Comparison of ENCODE assay signal across 31 cellular contexts in genomic region chr18:73556904-73557303, GRCh38.
"Had no signal": no experiment of that assay in that cellular context is flagged by ENCODE, and none has a peak within 500 bp of the region (broad histone marks: within the 10 kb centered on the region; RNA-seq: fewer than 3 reads in every experiment).

No MANE protein-coding gene starts in this region.

- H3K9me3 Mint-ChIP-seq: activated CD4-positive, alpha-beta T cell treated with anti-CD3 and anti-CD28 coated beads, Interleukin-2, amount 10 ng/mL, durations not matched to agents 7 days and 5 days had no signal

- H3K4me3 ChIP-seq: ascending aorta, body of pancreas, SK-N-MC had no signal

- ATAC-seq: activated naive CD4-positive, alpha-beta T cell treated with anti-CD3 and anti-CD28 coated beads, Interleukin-2, amount 50 U/mL, for 72 hours; activated naive CD8-positive, alpha-beta T cell treated with anti-CD3 and anti-CD28 coated beads, Interleukin-2, amount 50 U/mL, for 24 hours; body of pancreas; PC-3 had no signal

- H3K4me1 ChIP-seq: ascending aorta, body of pancreas had no signal

- H3K36me3 ChIP-seq: ascending aorta had no signal

- FAIRE-seq: TTC549 had no signal

- H3K4me3 Mint-ChIP-seq: activated CD4-positive, alpha-beta memory T cell treated with anti-CD3 and anti-CD28 coated beads for 36 hours; activated CD4-positive, alpha-beta T cell treated with anti-CD3 and anti-CD28 coated beads, Interleukin-2, amount 10 ng/mL, durations not matched to agents 7 days and 5 days; activated naive CD8-positive, alpha-beta T cell treated with anti-CD3 and anti-CD28 coated beads, Interleukin-2, amount 50 U/mL, for 24 hours; activated T-cell treated with anti-CD3 and anti-CD28 coated beads, Interleukin-2, amount 50 U/mL, for 4 hours; central memory CD8-positive, alpha-beta T cell; T-cell had no signal

- H3K27ac ChIP-seq: ascending aorta, body of pancreas, SK-N-MC had no signal

- DNase-seq: activated CD4-positive, alpha-beta memory T cell treated with anti-CD3 and anti-CD28 coated beads for 36 hours; activated CD4-positive, alpha-beta T cell treated with anti-CD3 and anti-CD28 coated beads, Interleukin-2, amount 10 ng/mL, durations not matched to agents 7 days and 5 days; activated CD4-positive, CD25-positive, alpha-beta regulatory T cell; activated CD8-positive, alpha-beta memory T cell treated with anti-CD3 and anti-CD28 coated beads for 24 hours; activated effector memory CD4-positive, alpha-beta T cell treated with anti-CD3 and anti-CD28 coated beads, Interleukin-2, amount 50 U/mL, for 16 hours; activated naive CD4-positive, alpha-beta T cell treated with Interleukin-2 at 50 U/mL for 16 hours; activated naive CD8-positive, alpha-beta T cell treated with anti-CD3 and anti-CD28 coated beads, Interleukin-2, amount 50 U/mL, for 24 hours; activated T-cell treated with anti-CD3 and anti-CD28 coated beads, Interleukin-2, amount 50 U/mL, for 4 hours; amniotic stem cell; body of pancreas; IMR-90; KBM-7; NCI-H1092 treated with DMSO at 0.1 percent for 48 hours; NCI-H1417 treated with DMSO at 0.1 percent for 48 hours; NCI-H187; NCI-H2081 treated with DMSO at 0.1 percent for 48 hours; NCI-H2171 treated with DMSO at 0.1 percent for 48 hours; NCI-H345; NCI-H510A treated with DMSO at 0.1 percent for 48 hours; NCI-H69; NK-92 treated with Interleukin-12 subunit alpha and Interleukin-12 subunit beta, amount 100 ng/mL, for 24 hours; PC-3; SIG-M5; T-cell; T-helper 2 cell; T1000 had no signal

- H3K27me3 Mint-ChIP-seq: activated CD4-positive, alpha-beta memory T cell treated with anti-CD3 and anti-CD28 coated beads for 36 hours; activated CD4-positive, alpha-beta T cell treated with anti-CD3 and anti-CD28 coated beads, Interleukin-2, amount 10 ng/mL, durations not matched to agents 7 days and 5 days; activated naive CD8-positive, alpha-beta T cell treated with anti-CD3 and anti-CD28 coated beads, Interleukin-2, amount 50 U/mL, for 24 hours; central memory CD8-positive, alpha-beta T cell; T-cell had no signal

- H3K27me3 ChIP-seq: ascending aorta, body of pancreas had no signal

- H3K9me3 ChIP-seq: ascending aorta, body of pancreas had no signal

- H3K36me3 Mint-ChIP-seq: activated CD4-positive, alpha-beta memory T cell treated with anti-CD3 and anti-CD28 coated beads for 36 hours; activated naive CD4-positive, alpha-beta T cell treated with anti-CD3 and anti-CD28 coated beads, Interleukin-2, amount 50 U/mL, for 72 hours; T-cell had no signal

- H3K27ac Mint-ChIP-seq: activated CD4-positive, alpha-beta memory T cell treated with anti-CD3 and anti-CD28 coated beads for 36 hours; activated CD4-positive, alpha-beta T cell treated with anti-CD3 and anti-CD28 coated beads, Interleukin-2, amount 10 ng/mL, durations not matched to agents 7 days and 5 days; activated naive CD4-positive, alpha-beta T cell treated with anti-CD3 and anti-CD28 coated beads, Interleukin-2, amount 50 U/mL, for 72 hours; activated naive CD8-positive, alpha-beta T cell treated with anti-CD3 and anti-CD28 coated beads, Interleukin-2, amount 50 U/mL, for 24 hours; T-cell had no signal

- H3K4me1 Mint-ChIP-seq: activated CD4-positive, alpha-beta T cell treated with anti-CD3 and anti-CD28 coated beads, Interleukin-2, amount 10 ng/mL, durations not matched to agents 7 days and 5 days; activated naive CD8-positive, alpha-beta T cell treated with anti-CD3 and anti-CD28 coated beads, Interleukin-2, amount 50 U/mL, for 24 hours; central memory CD8-positive, alpha-beta T cell; T-cell had no signal
